Comparison of ENCODE assay signal across 8 cellular contexts in the genomic region with DNA sequence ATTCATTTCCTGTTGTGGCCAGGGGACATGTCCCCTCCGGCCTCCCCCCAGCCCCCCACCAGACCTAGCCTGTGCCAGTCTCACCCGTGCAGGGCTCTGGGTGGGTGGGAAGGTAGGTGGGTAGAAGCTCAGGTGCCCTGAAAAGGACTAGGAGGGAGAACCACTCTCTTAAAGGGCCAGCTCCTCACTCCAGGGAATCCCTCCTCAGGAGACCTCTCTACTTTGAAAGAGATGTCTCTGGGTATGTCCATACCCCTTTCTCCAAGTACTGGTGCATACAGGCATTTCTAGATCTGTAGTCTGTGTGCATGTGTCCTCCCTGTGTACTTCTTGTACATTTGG.
DNase-seq lines count a peak whose midpoint lies in the region; ATAC-seq and TF ChIP-seq lines count a peak whose summit lies in the region.

No MANE protein-coding gene starts in this region.

- intact Hi-C loops in uterus (cut with DNase I; ENCODE audit: low total_unique reads): no loop called here

- peaks cover 4% of the 10 kb centered on the region for H3K36me3 Mint-ChIP-seq in activated naive CD4-positive, alpha-beta T cell treated with anti-CD3 and anti-CD28 coated beads, Interleukin-2, amount 10 ng/mL, durations not matched to agents 7 days and 5 days

- CTCF ChIA-PET in activated naive CD4-positive, alpha-beta T cell treated with anti-CD3 and anti-CD28 coated beads, Interleukin-2, amount 10 ng/mL, durations not matched to agents 7 days and 5 days (lab: Charles Lee): no interaction called here

- no peaks in the 10 kb centered on the region for H3K36me3 ChIP-seq in mesodermal cell (ENCODE audit: control insufficient read depth, insufficient read depth, low read length)
- H3K36me3 ChIP-seq in uterus: no peaks in the 10 kb centered on the region

- H3K27me3 Mint-ChIP-seq in activated naive CD4-positive, alpha-beta T cell treated with anti-CD3 and anti-CD28 coated beads, Interleukin-2, amount 10 ng/mL, durations not matched to agents 7 days and 5 days: peaks cover 79% of the 10 kb centered on the region

- H3K9me3 ChIP-seq in mesodermal cell (ENCODE audit: control insufficient read depth, low read length) (no peaks in the 10 kb centered on the region), uterus (no peaks in the 10 kb centered on the region)

- H3K4me1 Mint-ChIP-seq in activated naive CD4-positive, alpha-beta T cell treated with anti-CD3 and anti-CD28 coated beads, Interleukin-2, amount 10 ng/mL, durations not matched to agents 7 days and 5 days: peaks cover 26% of the 10 kb centered on the region

- no peaks in the 10 kb centered on the region for H3K27me3 ChIP-seq in uterus

- DNase-seq in activated naive CD4-positive, alpha-beta T cell treated with anti-CD3 and anti-CD28 coated beads, Interleukin-2, amount 10 ng/mL, durations not matched to agents 7 days and 5 days: no peak
- no peak for DNase-seq in activated naive CD4-positive, alpha-beta T cell treated with anti-CD3 and anti-CD28 coated beads, Interleukin-2, amount 50 U/mL, for 16 hours
- DNase-seq in caudate nucleus (lab: John Stamatoyannopoulos, UW) (peak in 9 of 61 donors; percentile 30 to 82 (median 57)), uterus (no peak), SK-N-DZ (ENCODE audit: low spot score) (no peak), cortex of kidney (lab: John Stamatoyannopoulos, UW) (no peak)

- no peak for ATAC-seq in HG03432 (IDR thresholded peaks at IDR 0.05; ENCODE audit: unreplicated experiment)

- H3K4me3 ChIP-seq in mesodermal cell (ENCODE audit: extremely low read depth, insufficient read depth, low read length, poor library complexity, severe bottlenecking) (peak overlapping the region; percentile 48), uterus (peak overlapping the region; percentile 2 to 49)

- H3K4me3 Mint-ChIP-seq in activated naive CD4-positive, alpha-beta T cell treated with anti-CD3 and anti-CD28 coated beads, Interleukin-2, amount 10 ng/mL, durations not matched to agents 7 days and 5 days: peak overlapping the region; percentile 77

- H3K4me1 ChIP-seq in mesodermal cell (ENCODE audit: control insufficient read depth, insufficient read depth, low read length, poor library complexity, severe bottlenecking): peaks cover 26% of the 10 kb centered on the region
- no peaks in the 10 kb centered on the region for H3K4me1 ChIP-seq in uterus

- H3K27ac ChIP-seq in caudate nucleus (ENCODE audit: low read depth, low read length) (peak overlapping the region; percentile 67), mesodermal cell (ENCODE audit: low read depth, low read length, severe bottlenecking) (no peak overlapping the region), uterus (peak overlapping the region in 1 of 2 donors; percentile 37)

- H3K27ac Mint-ChIP-seq in activated naive CD4-positive, alpha-beta T cell treated with anti-CD3 and anti-CD28 coated beads, Interleukin-2, amount 10 ng/mL, durations not matched to agents 7 days and 5 days: no peak overlapping the region

- TF ChIP-seq POLR2A in uterus (IDR thresholded peaks at IDR 0.05): no peak

- TF ChIP-seq CTCF in uterus (IDR thresholded peaks at IDR 0.05): no peak

- no peaks in the 10 kb centered on the region for H3K9me3 Mint-ChIP-seq in activated naive CD4-positive, alpha-beta T cell treated with anti-CD3 and anti-CD28 coated beads, Interleukin-2, amount 10 ng/mL, durations not matched to agents 7 days and 5 days

- WGBS in mesodermal cell (ENCODE audit: insufficient coverage in 2 of 2), 2 experiments: no CpG with 5 or more reads among the region's 2 CpGs
